ENCODE assay signal across 9 cellular contexts in the genomic region with DNA sequence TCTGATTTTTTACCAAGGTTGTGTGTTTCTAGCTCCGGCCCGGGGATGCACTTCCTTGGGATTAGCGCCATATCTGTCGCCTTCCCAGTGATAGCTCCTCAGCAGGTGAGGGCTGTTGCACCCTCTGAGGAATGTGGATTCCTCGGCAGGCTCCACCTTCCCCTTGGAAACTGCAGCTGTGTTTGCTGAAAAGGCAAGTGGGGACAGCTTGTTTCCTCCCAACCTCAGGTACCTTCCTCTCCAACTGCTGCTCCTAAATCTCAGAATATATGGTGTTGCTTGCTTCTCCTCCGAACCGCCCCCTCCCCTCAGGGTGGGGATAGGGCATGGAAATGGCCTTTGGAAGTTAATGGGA. TPM values are rescaled to one million over a fixed set of nuclear protein-coding genes. Genes with fewer than 3 reads are reported as not detected.
A peak's percentile ranks its signal among the peaks of the same experiment; 100 is the strongest.
DNase-seq lines count a peak whose midpoint lies in the region; ATAC-seq and TF ChIP-seq lines count a peak whose summit lies in the region.
"Had no signal": no experiment of that assay in that cellular context is flagged by ENCODE, and none has a peak within 500 bp of the region (broad histone marks: within the 10 kb centered on the region; RNA-seq: fewer than 3 reads in every experiment).

No MANE protein-coding gene starts in this region.

- TF ChIP-seq CTCF in left ventricle myocardium inferior (IDR thresholded peaks at IDR 0.05; ENCODE audit: borderline replicate concordance), result no peak
- TF ChIP-seq CTCF in astrocyte of the spinal cord (IDR thresholded peaks at IDR 0.05; ENCODE audit: low read depth, low read length), result no peak
- TF ChIP-seq CTCF in tibial artery (IDR thresholded peaks at IDR 0.05), result no peak

- H3K36me3 ChIP-seq in left ventricle myocardium inferior (no peaks in the 10 kb centered on the region), tibial artery (no peaks in the 10 kb centered on the region)
- H3K36me3 ChIP-seq: SJCRH30 had no signal

- H3K27ac ChIP-seq in left ventricle myocardium inferior (replicated peaks) (peak overlapping the region; percentile 75), tibial artery (peak overlapping the region in 1 of 2 donors; percentile 69)
- H3K27ac ChIP-seq: SJCRH30 had no signal

- H3K27me3 ChIP-seq in left ventricle myocardium inferior (ENCODE audit: low read depth) (peaks cover 32% of the 10 kb centered on the region), tibial artery (no peaks in the 10 kb centered on the region)

- in situ Hi-C loops in astrocyte of the spinal cord (cut with HindIII; ENCODE audit: low sequenced_read_pairs), result no loop called here

- peaks cover 26% of the 10 kb centered on the region for H3K4me1 ChIP-seq in left ventricle myocardium inferior
- H3K4me1 ChIP-seq in tibial artery, result peaks cover 0 to 12% (median 9%) of the 10 kb centered on the region in 4 donors
- H3K4me1 ChIP-seq: SJCRH30 had no signal

- H3K9me3 ChIP-seq in left ventricle myocardium inferior (replicated peaks), result no peaks in the 10 kb centered on the region
- no peaks in the 10 kb centered on the region for H3K9me3 ChIP-seq in tibial artery
- H3K9me3 ChIP-seq: SJCRH30 had no signal

- ATAC-seq in GM18858 (IDR thresholded peaks at IDR 0.05; ENCODE audit: unreplicated experiment) (no peak), HG02759 (IDR thresholded peaks at IDR 0.05; ENCODE audit: unreplicated experiment) (no peak), HG02588 (IDR thresholded peaks at IDR 0.05; ENCODE audit: unreplicated experiment) (no peak)

- DNase-seq in left ventricle myocardium inferior (no peak), cardiac septum (ENCODE audit: low spot score) (no peak), astrocyte of the spinal cord (ENCODE audit: low read depth, low spot score) (no peak), kidney tubule cell (ENCODE audit: low spot score) (peak; percentile 84), tibial artery (no peak)
- DNase-seq: SJCRH30 had no signal

- intact Hi-C loops in left ventricle myocardium inferior (cut with micrococcal nuclease) (no loop called here), cardiac septum (cut with DNase I) (no loop called here), tibial artery (cut with DNase I; ENCODE audit: low total_unique reads) (no loop called here)

- H3K4me3 ChIP-seq in left ventricle myocardium inferior (peak overlapping the region; percentile 89), astrocyte of the spinal cord (ENCODE audit: low read depth, low read length) (peak overlapping the region; percentile 63), tibial artery (peak overlapping the region; percentile 71 to 80)
- H3K4me3 ChIP-seq: SJCRH30 had no signal

RNA-seq across cellular contexts. Expression of gene SLC1A1, which starts 1.3 kb away (rescaled TPM):
- total RNA-seq in left ventricle myocardium inferior, result 3.1 TPM
- total RNA-seq in cardiac septum, result 0.59 TPM
- total RNA-seq: SJCRH30 had no signal
